Comparison of ENCODE assay signal across 34 cellular contexts in genomic region chr12:116745554-116745953, GRCh38.
"Had no signal": no experiment of that assay in that cellular context is flagged by ENCODE, and none has a peak within 500 bp of the region (broad histone marks: within the 10 kb centered on the region; RNA-seq: fewer than 3 reads in every experiment).

No MANE protein-coding gene starts in this region.

- H3K4me3 ChIP-seq: MG63 had no signal

- H3K9me3 ChIP-seq: MG63 had no signal

- DNase-seq: Karpas-422, Kasumi-1, MG63, MM.1S, MV-4-11, NCI-H1048, NCI-H1092, NCI-H1092 treated with DMSO at 0.1 percent for 48 hours, NCI-H1105, NCI-H1105 treated with DMSO at 0.1 percent for 48 hours, NCI-H1417, NCI-H1417 treated with DMSO at 0.1 percent for 48 hours, NCI-H1436, NCI-H1436 treated with DMSO at 0.1 percent for 48 hours, NCI-H146, NCI-H1694, NCI-H1694 treated with DMSO at 0.1 percent for 48 hours, NCI-H187, NCI-H187 treated with DMSO at 0.1 percent for 48 hours, NCI-H1930, NCI-H2029, NCI-H2029 treated with DMSO at 0.1 percent for 48 hours, NCI-H2081, NCI-H2081 treated with DMSO at 0.1 percent for 48 hours, NCI-H2107, NCI-H2171, NCI-H2227 treated with DMSO at 0.1 percent for 48 hours, NCI-H226, NCI-H345, NCI-H446, NCI-H446 treated with DMSO at 0.1 percent for 48 hours, NCI-H510A, NCI-H510A treated with DMSO at 0.1 percent for 48 hours, NCI-H524 had no signal

- H3K27me3 ChIP-seq: MG63 had no signal

- H3K36me3 ChIP-seq: MG63 had no signal
